2 cellular contexts compared by ENCODE assay signal in the genomic region with DNA sequence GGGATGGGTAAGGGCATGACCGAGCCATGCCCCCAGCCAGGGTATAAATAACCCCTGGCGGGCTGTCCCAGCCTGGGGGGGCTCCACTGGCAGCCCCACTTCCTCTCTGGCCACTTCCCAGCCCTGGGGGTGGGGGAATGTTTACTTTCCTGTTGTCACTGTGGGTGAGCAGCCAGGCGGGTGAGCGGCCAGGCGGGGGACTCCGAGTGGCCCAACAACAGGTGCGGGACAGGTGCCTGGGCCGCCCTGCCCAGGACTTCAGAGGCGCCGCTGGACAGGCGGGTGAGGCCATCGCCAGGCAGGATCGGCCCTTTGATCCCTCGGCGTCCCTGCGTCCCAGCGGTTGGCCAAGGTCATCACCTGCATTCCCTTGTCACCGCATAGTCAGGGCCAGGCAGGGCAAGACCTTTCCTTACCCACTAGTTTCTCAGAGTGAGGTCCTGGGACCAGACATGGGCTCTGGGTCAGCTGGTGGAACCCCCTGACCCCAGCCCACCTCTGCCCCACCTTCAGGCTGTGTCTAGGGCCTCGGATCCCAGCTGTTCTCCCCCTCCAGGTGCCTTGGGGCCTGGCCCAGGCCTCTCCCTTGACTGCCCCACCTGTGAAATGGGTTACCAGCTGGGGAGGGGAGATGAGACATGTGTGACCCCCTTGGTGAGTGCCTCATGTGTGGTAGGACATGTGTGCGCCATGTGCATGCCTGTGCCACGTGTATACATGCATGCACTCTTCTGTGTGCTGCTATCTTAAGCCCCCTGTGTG.
A peak's percentile ranks its signal among the peaks of the same experiment; 100 is the strongest.
TF ChIP-seq lines count a peak whose summit lies in the region.

No MANE protein-coding gene starts in this region.

TF ChIP-seq in GM12891, 5 proteins besides CTCF, POLR2A, EP300 and RAD21:
- TF ChIP-seq TAF1 (IDR thresholded peaks at IDR 0.05; ENCODE audit: low read depth, low read length): no peak
- no peak for TF ChIP-seq PAX5 (IDR thresholded peaks at IDR 0.05; ENCODE audit: insufficient read depth, low read length, severe bottlenecking)
- no peak for TF ChIP-seq POLR2AphosphoS5 (IDR thresholded peaks at IDR 0.05; ENCODE audit: low read depth, low read length)
- TF ChIP-seq SPI1 (IDR thresholded peaks at IDR 0.05; ENCODE audit: low read depth, low read length): no peak
- no peak for TF ChIP-seq POU2F2 (IDR thresholded peaks at IDR 0.05; ENCODE audit: low read depth, low read length)

TF ChIP-seq in HepG2, 621 proteins besides CTCF, POLR2A, EP300 and RAD21 (continues in another document):
- TF ChIP-seq ATM (IDR thresholded peaks at IDR 0.05; ENCODE audit: borderline replicate concordance) (no peak), ZNF30 (CRISPR knock-in tag; IDR thresholded peaks at IDR 0.05) (no peak), ZNF20 (CRISPR knock-in tag; IDR thresholded peaks at IDR 0.05) (no peak), ZNF766 (CRISPR knock-in tag; IDR thresholded peaks at IDR 0.05; ENCODE audit: borderline replicate concordance) (0 out of 2 replicates have a peak, but pooled peaks have one; percentile 44), REPIN1 (CRISPR knock-in tag; IDR thresholded peaks at IDR 0.05; ENCODE audit: borderline replicate concordance, low read depth) (peak; percentile 94), XBP1 (CRISPR knock-in tag; IDR thresholded peaks at IDR 0.05) (no peak), MBD4 (IDR thresholded peaks at IDR 0.05; ENCODE audit: borderline replicate concordance, low read length) (no peak), HOXA3 (CRISPR knock-in tag; IDR thresholded peaks at IDR 0.05) (peak; percentile 97), ONECUT2 (CRISPR knock-in tag; IDR thresholded peaks at IDR 0.05) (no peak), ZKSCAN1 (IDR thresholded peaks at IDR 0.05; ENCODE audit: low read length) (0 out of 2 replicates have a peak, but pooled peaks have one; percentile 23), NR2F2 (IDR thresholded peaks at IDR 0.05; ENCODE audit: borderline replicate concordance, low read depth) (peak; percentile 96), LCORL (IDR thresholded peaks at IDR 0.05) (no peak), LCORL (CRISPR knock-in tag; IDR thresholded peaks at IDR 0.05) (peak; percentile 100), KDM5B (CRISPR knock-in tag; IDR thresholded peaks at IDR 0.05; ENCODE audit: borderline replicate concordance) (peak; percentile 75; the same call in 1 of the 2 replicates), RAD51 (IDR thresholded peaks at IDR 0.05; ENCODE audit: borderline replicate concordance) (no peak)
- TF ChIP-seq, protein P1, sequence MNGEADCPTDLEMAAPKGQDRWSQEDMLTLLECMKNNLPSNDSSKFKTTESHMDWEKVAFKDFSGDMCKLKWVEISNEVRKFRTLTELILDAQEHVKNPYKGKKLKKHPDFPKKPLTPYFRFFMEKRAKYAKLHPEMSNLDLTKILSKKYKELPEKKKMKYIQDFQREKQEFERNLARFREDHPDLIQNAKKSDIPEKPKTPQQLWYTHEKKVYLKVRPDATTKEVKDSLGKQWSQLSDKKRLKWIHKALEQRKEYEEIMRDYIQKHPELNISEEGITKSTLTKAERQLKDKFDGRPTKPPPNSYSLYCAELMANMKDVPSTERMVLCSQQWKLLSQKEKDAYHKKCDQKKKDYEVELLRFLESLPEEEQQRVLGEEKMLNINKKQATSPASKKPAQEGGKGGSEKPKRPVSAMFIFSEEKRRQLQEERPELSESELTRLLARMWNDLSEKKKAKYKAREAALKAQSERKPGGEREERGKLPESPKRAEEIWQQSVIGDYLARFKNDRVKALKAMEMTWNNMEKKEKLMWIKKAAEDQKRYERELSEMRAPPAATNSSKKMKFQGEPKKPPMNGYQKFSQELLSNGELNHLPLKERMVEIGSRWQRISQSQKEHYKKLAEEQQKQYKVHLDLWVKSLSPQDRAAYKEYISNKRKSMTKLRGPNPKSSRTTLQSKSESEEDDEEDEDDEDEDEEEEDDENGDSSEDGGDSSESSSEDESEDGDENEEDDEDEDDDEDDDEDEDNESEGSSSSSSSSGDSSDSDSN (CRISPR knock-in tag; IDR thresholded peaks at IDR 0.05): peak; percentile 88
- TF ChIP-seq, protein P2, sequence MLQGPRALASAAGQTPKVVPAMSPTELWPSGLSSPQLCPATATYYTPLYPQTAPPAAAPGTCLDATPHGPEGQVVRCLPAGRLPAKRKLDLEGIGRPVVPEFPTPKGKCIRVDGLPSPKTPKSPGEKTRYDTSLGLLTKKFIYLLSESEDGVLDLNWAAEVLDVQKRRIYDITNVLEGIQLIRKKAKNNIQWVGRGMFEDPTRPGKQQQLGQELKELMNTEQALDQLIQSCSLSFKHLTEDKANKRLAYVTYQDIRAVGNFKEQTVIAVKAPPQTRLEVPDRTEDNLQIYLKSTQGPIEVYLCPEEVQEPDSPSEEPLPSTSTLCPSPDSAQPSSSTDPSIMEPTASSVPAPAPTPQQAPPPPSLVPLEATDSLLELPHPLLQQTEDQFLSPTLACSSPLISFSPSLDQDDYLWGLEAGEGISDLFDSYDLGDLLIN (CRISPR knock-in tag; IDR thresholded peaks at IDR 0.05; ENCODE audit: borderline replicate concordance): no peak
- TF ChIP-seq, protein P3, sequence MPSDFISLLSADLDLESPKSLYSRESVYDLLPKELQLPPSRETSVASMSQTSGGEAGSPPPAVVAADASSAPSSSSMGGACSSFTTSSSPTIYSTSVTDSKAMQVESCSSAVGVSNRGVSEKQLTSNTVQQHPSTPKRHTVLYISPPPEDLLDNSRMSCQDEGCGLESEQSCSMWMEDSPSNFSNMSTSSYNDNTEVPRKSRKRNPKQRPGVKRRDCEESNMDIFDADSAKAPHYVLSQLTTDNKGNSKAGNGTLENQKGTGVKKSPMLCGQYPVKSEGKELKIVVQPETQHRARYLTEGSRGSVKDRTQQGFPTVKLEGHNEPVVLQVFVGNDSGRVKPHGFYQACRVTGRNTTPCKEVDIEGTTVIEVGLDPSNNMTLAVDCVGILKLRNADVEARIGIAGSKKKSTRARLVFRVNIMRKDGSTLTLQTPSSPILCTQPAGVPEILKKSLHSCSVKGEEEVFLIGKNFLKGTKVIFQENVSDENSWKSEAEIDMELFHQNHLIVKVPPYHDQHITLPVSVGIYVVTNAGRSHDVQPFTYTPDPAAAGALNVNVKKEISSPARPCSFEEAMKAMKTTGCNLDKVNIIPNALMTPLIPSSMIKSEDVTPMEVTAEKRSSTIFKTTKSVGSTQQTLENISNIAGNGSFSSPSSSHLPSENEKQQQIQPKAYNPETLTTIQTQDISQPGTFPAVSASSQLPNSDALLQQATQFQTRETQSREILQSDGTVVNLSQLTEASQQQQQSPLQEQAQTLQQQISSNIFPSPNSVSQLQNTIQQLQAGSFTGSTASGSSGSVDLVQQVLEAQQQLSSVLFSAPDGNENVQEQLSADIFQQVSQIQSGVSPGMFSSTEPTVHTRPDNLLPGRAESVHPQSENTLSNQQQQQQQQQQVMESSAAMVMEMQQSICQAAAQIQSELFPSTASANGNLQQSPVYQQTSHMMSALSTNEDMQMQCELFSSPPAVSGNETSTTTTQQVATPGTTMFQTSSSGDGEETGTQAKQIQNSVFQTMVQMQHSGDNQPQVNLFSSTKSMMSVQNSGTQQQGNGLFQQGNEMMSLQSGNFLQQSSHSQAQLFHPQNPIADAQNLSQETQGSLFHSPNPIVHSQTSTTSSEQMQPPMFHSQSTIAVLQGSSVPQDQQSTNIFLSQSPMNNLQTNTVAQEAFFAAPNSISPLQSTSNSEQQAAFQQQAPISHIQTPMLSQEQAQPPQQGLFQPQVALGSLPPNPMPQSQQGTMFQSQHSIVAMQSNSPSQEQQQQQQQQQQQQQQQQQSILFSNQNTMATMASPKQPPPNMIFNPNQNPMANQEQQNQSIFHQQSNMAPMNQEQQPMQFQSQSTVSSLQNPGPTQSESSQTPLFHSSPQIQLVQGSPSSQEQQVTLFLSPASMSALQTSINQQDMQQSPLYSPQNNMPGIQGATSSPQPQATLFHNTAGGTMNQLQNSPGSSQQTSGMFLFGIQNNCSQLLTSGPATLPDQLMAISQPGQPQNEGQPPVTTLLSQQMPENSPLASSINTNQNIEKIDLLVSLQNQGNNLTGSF (CRISPR knock-in tag; IDR thresholded peaks at IDR 0.05): no peak
- TF ChIP-seq, protein P4, sequence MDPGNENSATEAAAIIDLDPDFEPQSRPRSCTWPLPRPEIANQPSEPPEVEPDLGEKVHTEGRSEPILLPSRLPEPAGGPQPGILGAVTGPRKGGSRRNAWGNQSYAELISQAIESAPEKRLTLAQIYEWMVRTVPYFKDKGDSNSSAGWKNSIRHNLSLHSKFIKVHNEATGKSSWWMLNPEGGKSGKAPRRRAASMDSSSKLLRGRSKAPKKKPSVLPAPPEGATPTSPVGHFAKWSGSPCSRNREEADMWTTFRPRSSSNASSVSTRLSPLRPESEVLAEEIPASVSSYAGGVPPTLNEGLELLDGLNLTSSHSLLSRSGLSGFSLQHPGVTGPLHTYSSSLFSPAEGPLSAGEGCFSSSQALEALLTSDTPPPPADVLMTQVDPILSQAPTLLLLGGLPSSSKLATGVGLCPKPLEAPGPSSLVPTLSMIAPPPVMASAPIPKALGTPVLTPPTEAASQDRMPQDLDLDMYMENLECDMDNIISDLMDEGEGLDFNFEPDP (CRISPR knock-in tag; conservative IDR thresholded peaks at IDR 0.05): 0 out of 2 replicates have a peak, but pooled peaks have one; percentile 94
- TF ChIP-seq, protein P5, sequence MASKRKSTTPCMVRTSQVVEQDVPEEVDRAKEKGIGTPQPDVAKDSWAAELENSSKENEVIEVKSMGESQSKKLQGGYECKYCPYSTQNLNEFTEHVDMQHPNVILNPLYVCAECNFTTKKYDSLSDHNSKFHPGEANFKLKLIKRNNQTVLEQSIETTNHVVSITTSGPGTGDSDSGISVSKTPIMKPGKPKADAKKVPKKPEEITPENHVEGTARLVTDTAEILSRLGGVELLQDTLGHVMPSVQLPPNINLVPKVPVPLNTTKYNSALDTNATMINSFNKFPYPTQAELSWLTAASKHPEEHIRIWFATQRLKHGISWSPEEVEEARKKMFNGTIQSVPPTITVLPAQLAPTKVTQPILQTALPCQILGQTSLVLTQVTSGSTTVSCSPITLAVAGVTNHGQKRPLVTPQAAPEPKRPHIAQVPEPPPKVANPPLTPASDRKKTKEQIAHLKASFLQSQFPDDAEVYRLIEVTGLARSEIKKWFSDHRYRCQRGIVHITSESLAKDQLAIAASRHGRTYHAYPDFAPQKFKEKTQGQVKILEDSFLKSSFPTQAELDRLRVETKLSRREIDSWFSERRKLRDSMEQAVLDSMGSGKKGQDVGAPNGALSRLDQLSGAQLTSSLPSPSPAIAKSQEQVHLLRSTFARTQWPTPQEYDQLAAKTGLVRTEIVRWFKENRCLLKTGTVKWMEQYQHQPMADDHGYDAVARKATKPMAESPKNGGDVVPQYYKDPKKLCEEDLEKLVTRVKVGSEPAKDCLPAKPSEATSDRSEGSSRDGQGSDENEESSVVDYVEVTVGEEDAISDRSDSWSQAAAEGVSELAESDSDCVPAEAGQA (IDR thresholded peaks at IDR 0.05; ENCODE audit: low read depth): no peak; the same call in 1 of the 2 replicates
- TF ChIP-seq, protein P5 (CRISPR knock-in tag; IDR thresholded peaks at IDR 0.05; ENCODE audit: borderline replicate concordance): no peak
- TF ChIP-seq, protein P6, sequence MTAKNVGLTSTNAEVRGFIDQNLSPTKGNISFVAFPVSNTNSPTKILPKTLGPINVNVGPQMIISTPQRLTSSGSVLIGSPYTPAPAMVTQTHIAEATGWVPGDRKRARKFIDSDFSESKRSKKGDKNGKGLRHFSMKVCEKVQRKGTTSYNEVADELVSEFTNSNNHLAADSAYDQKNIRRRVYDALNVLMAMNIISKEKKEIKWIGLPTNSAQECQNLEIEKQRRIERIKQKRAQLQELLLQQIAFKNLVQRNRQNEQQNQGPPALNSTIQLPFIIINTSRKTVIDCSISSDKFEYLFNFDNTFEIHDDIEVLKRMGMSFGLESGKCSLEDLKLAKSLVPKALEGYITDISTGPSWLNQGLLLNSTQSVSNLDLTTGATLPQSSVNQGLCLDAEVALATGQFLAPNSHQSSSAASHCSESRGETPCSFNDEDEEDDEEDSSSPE (CRISPR knock-in tag; IDR thresholded peaks at IDR 0.05): peak; percentile 57
- TF ChIP-seq, protein P7, sequence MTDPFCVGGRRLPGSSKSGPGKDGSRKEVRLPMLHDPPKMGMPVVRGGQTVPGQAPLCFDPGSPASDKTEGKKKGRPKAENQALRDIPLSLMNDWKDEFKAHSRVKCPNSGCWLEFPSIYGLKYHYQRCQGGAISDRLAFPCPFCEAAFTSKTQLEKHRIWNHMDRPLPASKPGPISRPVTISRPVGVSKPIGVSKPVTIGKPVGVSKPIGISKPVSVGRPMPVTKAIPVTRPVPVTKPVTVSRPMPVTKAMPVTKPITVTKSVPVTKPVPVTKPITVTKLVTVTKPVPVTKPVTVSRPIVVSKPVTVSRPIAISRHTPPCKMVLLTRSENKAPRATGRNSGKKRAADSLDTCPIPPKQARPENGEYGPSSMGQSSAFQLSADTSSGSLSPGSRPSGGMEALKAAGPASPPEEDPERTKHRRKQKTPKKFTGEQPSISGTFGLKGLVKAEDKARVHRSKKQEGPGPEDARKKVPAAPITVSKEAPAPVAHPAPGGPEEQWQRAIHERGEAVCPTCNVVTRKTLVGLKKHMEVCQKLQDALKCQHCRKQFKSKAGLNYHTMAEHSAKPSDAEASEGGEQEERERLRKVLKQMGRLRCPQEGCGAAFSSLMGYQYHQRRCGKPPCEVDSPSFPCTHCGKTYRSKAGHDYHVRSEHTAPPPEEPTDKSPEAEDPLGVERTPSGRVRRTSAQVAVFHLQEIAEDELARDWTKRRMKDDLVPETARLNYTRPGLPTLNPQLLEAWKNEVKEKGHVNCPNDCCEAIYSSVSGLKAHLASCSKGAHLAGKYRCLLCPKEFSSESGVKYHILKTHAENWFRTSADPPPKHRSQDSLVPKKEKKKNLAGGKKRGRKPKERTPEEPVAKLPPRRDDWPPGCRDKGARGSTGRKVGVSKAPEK (CRISPR knock-in tag; IDR thresholded peaks at IDR 0.05; ENCODE audit: borderline replicate concordance): no peak
